24 cellular contexts compared by ENCODE assay signal in genomic region chr10:88982360-88982759, GRCh38. TPM values are rescaled to one million over a fixed set of nuclear protein-coding genes. Genes with fewer than 3 reads are reported as not detected.
DNase-seq lines count a peak whose midpoint lies in the region; TF ChIP-seq lines count a peak whose summit lies in the region.
"Had no signal": no experiment of that assay in that cellular context is flagged by ENCODE, and none has a peak within 500 bp of the region (broad histone marks: within the 10 kb centered on the region; RNA-seq: fewer than 3 reads in every experiment).

No MANE protein-coding gene starts in this region.

- H3K4me1 ChIP-seq in A673 (ENCODE audit: insufficient read depth, low read length, poor library complexity, severe bottlenecking) (peaks cover 89% of the 10 kb centered on the region), muscle layer of duodenum (ENCODE audit: control insufficient read depth in 1 of 2, insufficient read depth in 2 of 2, low read length in 2 of 2) (peaks cover 16 to 37% of the 10 kb centered on the region in 2 donors), stomach smooth muscle (ENCODE audit: control insufficient read depth, insufficient read depth, low read length) (peaks cover 44% of the 10 kb centered on the region)
- H3K4me1 ChIP-seq: Peyer's patch had no signal

- H3K4me3 ChIP-seq in A673 (ENCODE audit: low read depth, low read length, poor library complexity, severe bottlenecking) (no peak overlapping the region), muscle layer of duodenum (ENCODE audit: low read depth in 1 of 2, low read length in 2 of 2) (no peak overlapping the region), stomach smooth muscle (ENCODE audit: low read length in 2 of 2) (peak overlapping the region in 1 of 2 donors; percentile 1)
- H3K4me3 ChIP-seq: GM23338, Peyer's patch, suprapubic skin had no signal

- H3K27ac ChIP-seq in A673 (ENCODE audit: low read depth, low read length, poor library complexity, severe bottlenecking), result peak overlapping the region; percentile 75
- H3K27ac ChIP-seq in muscle layer of duodenum (ENCODE audit: low read length), result peak overlapping the region; percentile 79
- H3K27ac ChIP-seq in stomach smooth muscle (ENCODE audit: low read length), result peak overlapping the region; percentile 80
- H3K27ac ChIP-seq: neutrophil had no signal

- TF ChIP-seq CTCF in A673 (conservative IDR thresholded peaks at IDR 0.05; ENCODE audit: low read depth, low read length) (no peak), chondrocyte (IDR thresholded peaks at IDR 0.05) (no peak)

- POLR2A ChIA-PET in A673 (lab: Charles Lee; ENCODE audit: low non-redundant PET), result no interaction called here

- no peaks in the 10 kb centered on the region for H3K27me3 Mint-ChIP-seq in chondrocyte (ENCODE audit: low read depth)

- H3K9ac ChIP-seq in stomach smooth muscle (ENCODE audit: low read length in 2 of 2), result peak overlapping the region; percentile 1 to 73

- CTCF ChIA-PET in A673 (lab: Charles Lee), result no interaction called here

- no peaks in the 10 kb centered on the region for H3K36me3 Mint-ChIP-seq in chondrocyte (ENCODE audit: low read depth)
- H3K36me3 Mint-ChIP-seq: WTC11 had no signal

- H3K4me3 Mint-ChIP-seq in chondrocyte (ENCODE audit: unreplicated experiment), result no peak overlapping the region
- H3K4me3 Mint-ChIP-seq: GM23338, WTC11 had no signal

- peak overlapping the region; percentile 19 for H3K27ac Mint-ChIP-seq in chondrocyte (ENCODE audit: unreplicated experiment)
- H3K27ac Mint-ChIP-seq: GM23338, WTC11 had no signal

- H3K9me3 ChIP-seq in A673 (ENCODE audit: low read depth, low read length, poor library complexity, severe bottlenecking) (no peaks in the 10 kb centered on the region), muscle layer of duodenum (ENCODE audit: control insufficient read depth in 1 of 2, low read length in 2 of 2) (no peaks in the 10 kb centered on the region), stomach smooth muscle (ENCODE audit: control insufficient read depth in 2 of 2, low read length in 2 of 2) (no peaks in the 10 kb centered on the region)
- H3K9me3 ChIP-seq: BE2C, Peyer's patch, suprapubic skin had no signal

- H3K4me1 Mint-ChIP-seq in chondrocyte (ENCODE audit: low read depth), result peaks cover 57% of the 10 kb centered on the region

- BruUV-seq in A673 (replicated peaks; lab: Mats Ljungman, UMichigan), result no TSS peak

- no peaks in the 10 kb centered on the region for H3K27me3 ChIP-seq in A673 (replicated peaks; ENCODE audit: insufficient read depth, low read depth, low read length, poor library complexity)
- H3K27me3 ChIP-seq in muscle layer of duodenum (ENCODE audit: low read depth, low read length), result no peaks in the 10 kb centered on the region
- no peaks in the 10 kb centered on the region for H3K27me3 ChIP-seq in stomach smooth muscle (ENCODE audit: control insufficient read depth in 1 of 2, insufficient read depth in 2 of 2, low read length in 2 of 2)
- H3K27me3 ChIP-seq: BE2C, neutrophil, Peyer's patch, suprapubic skin had no signal

- DNase-seq in A673 (ENCODE audit: low spot score), result no peak
- no peak for DNase-seq in chondrocyte (ENCODE audit: low spot score)
- DNase-seq in NCI-H1694 treated with DMSO at 0.1 percent for 48 hours (lab: John Stamatoyannopoulos, UW), result no peak
- no peak for DNase-seq in CD1c-positive myeloid dendritic cell (ENCODE audit: extremely low spot score)
- DNase-seq in activated CD8-positive, alpha-beta memory T cell treated with anti-CD3 and anti-CD28 coated beads, Interleukin-2, amount 50 U/mL, for 4 hours, result no peak
- no peak for DNase-seq in NCI-H2227 treated with DMSO at 0.1 percent for 48 hours (lab: John Stamatoyannopoulos, UW)
- DNase-seq: activated naive CD4-positive, alpha-beta T cell treated with anti-CD3 and anti-CD28 coated beads, Interleukin-2, amount 50 U/mL, for 16 hours; anterior cingulate cortex; BE2C; central memory CD4-positive, alpha-beta T cell; glutamatergic neuron; KBM-7; NCI-H1105; NCI-H2029; Peyer's patch; SIG-M5; SW 1271; T1000 had no signal

- no peaks in the 10 kb centered on the region for H3K9me3 Mint-ChIP-seq in chondrocyte (ENCODE audit: low read depth)
- H3K9me3 Mint-ChIP-seq: GM23338, WTC11 had no signal

- intact Hi-C loops in A673 (cut with micrococcal nuclease; ENCODE audit: unreplicated experiment), result no loop called here

- H3K36me3 ChIP-seq in A673 (ENCODE audit: insufficient read depth, low read length, poor library complexity, severe bottlenecking) (no peaks in the 10 kb centered on the region), muscle layer of duodenum (ENCODE audit: control insufficient read depth in 1 of 2, insufficient read depth in 2 of 2, low read length in 2 of 2) (no peaks in the 10 kb centered on the region), stomach smooth muscle (ENCODE audit: control insufficient read depth in 2 of 2, insufficient read depth in 2 of 2, low read length in 2 of 2) (no peaks in the 10 kb centered on the region)
- H3K36me3 ChIP-seq: BE2C, neutrophil, Peyer's patch, suprapubic skin had no signal

RNA-seq across cellular contexts. Expression of gene FAS, which starts 8.2 kb away (rescaled TPM):
- total RNA-seq in A673 (2021) (30.4 and 40.3 TPM in 2 replicates), chondrocyte (11.2 to 11.6 TPM (median 11.5 TPM) in 3 replicates)

RNA-seq across cellular contexts. Expression of gene ACTA2, which starts 29.8 kb away (rescaled TPM):
- total RNA-seq in A673 (2021) (52.2 and 78.4 TPM in 2 replicates), chondrocyte (846 to 4,145 TPM (median 3,929 TPM) in 3 replicates)

Comparison
In these comparisons a context has a peak if more than half of its experiments do, and no peak if none do; other contexts are left out.
1. RNA of gene ACTA2, which starts 29.8 kb away (total RNA-seq): 846 to 4,145 TPM in chondrocyte; 52.2 to 78.4 TPM in A673; every median in the first group is over 10 times any median in the second.
2. Peak in every context shown above with its lines, with median percentiles within 50 percentile points of each other: H3K27ac ChIP-seq.